Comparison of ENCODE assay signal across 14 cellular contexts in genomic region chr3:100358413-100358812, GRCh38.
"Had no signal": no experiment of that assay in that cellular context is flagged by ENCODE, and none has a peak within 500 bp of the region (broad histone marks: within the 10 kb centered on the region; RNA-seq: fewer than 3 reads in every experiment).

No MANE protein-coding gene starts in this region.

- H3K4me3 Mint-ChIP-seq: activated T-cell treated with anti-CD3 and anti-CD28 coated beads, Interleukin-2, amount 50 U/mL, for 4 hours; endodermal cell; nephron progenitor cell had no signal

- H3K4me1 ChIP-seq: transverse colon had no signal

- H3K27ac Mint-ChIP-seq: endodermal cell, nephron progenitor cell had no signal

- H3K4me3 ChIP-seq: transverse colon had no signal

- ATAC-seq: activated T-cell treated with anti-CD3 and anti-CD28 coated beads, Interleukin-2, amount 50 U/mL, for 4 hours; right cardiac atrium; stimulated activated naive CD8-positive, alpha-beta T cell treated with anti-CD3 and anti-CD28 coated beads, Interleukin-15, Interleukin-2, amounts not matched to agents 100 U/mL and 50 U/mL, for 24 hours had no signal

- H3K9me3 ChIP-seq: transverse colon had no signal

- H3K9me3 Mint-ChIP-seq: activated T-cell treated with anti-CD3 and anti-CD28 coated beads, Interleukin-2, amount 50 U/mL, for 4 hours had no signal

- H3K27ac ChIP-seq: transverse colon, WERI-Rb-1 had no signal

- DNase-seq: activated CD4-positive, alpha-beta T cell treated with anti-CD3 and anti-CD28 coated beads, Interleukin-2, amount 50 U/mL, for 48 hours; activated gamma-delta T cell; activated T-cell treated with anti-CD3 and anti-CD28 coated beads, Interleukin-2, amount 50 U/mL, for 4 hours; endodermal cell; erythroblast; nephron progenitor cell; occipital lobe; right cardiac atrium; small intestine; stimulated activated CD4-positive, alpha-beta T cell treated with anti-CD3 and anti-CD28 coated beads, Interleukin-4, amount 100 ng/mL, for 4 hours; stimulated activated CD8-positive, alpha-beta memory T cell treated with anti-CD3 and anti-CD28 coated beads, Interleukin-4, amount 100 ng/mL, for 48 hours; stimulated activated naive CD8-positive, alpha-beta T cell treated with anti-CD3 and anti-CD28 coated beads, Interleukin-15, Interleukin-2, amounts not matched to agents 100 U/mL and 50 U/mL, for 24 hours; transverse colon; WERI-Rb-1 had no signal

- H3K4me1 Mint-ChIP-seq: endodermal cell, nephron progenitor cell had no signal

- H3K27me3 ChIP-seq: transverse colon had no signal
